Comparison of ENCODE assay signal across 15 cellular contexts in the genomic region with DNA sequence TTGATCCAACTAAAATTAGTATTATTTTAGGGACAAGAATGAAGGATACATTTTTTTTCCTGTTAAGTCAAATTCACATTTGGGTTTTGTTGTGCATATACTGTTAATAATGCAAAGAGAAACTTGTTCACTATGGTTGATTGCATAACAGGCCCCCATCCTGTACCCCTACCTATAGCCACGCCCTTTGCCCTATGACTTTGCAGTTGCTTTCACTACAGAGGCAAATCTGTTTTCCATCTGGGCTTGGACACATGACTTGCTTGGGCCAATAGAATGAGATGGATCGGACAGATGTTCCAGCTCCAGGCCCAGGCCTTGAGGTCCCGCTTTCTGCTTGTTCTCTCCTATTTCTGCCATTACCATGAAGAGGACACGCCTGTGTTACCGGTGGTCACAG.
"Had no signal": no experiment of that assay in that cellular context is flagged by ENCODE, and none has a peak within 500 bp of the region (broad histone marks: within the 10 kb centered on the region; RNA-seq: fewer than 3 reads in every experiment).

No MANE protein-coding gene starts in this region.

- H3K27me3 ChIP-seq: pancreas, suprapubic skin, thyroid gland had no signal

- H3K27ac ChIP-seq: foreskin keratinocyte, pancreas, suprapubic skin, thyroid gland had no signal

- H3K4me1 ChIP-seq: foreskin keratinocyte, pancreas, suprapubic skin, thyroid gland had no signal

- H3K4me3 ChIP-seq: lung, pancreas, suprapubic skin, thyroid gland had no signal

- FAIRE-seq: pancreas, urothelium cell line had no signal

- DNase-seq: dermis blood vessel endothelial cell; foreskin keratinocyte; left colon; left ventricle myocardium superior; naive B cell; occipital lobe; pancreas; right cardiac atrium; stimulated activated CD4-positive, alpha-beta T cell treated with anti-CD3 and anti-CD28 coated beads, Interleukin-4, amount 100 ng/mL, for 1 hour; stimulated activated CD8-positive, alpha-beta memory T cell treated with anti-CD3 and anti-CD28 coated beads, Interleukin-4, amount 100 ng/mL, for 48 hours; stimulated activated naive CD8-positive, alpha-beta T cell treated with anti-CD3 and anti-CD28 coated beads, Interleukin-15, Interleukin-2, amounts not matched to agents 100 U/mL and 50 U/mL, for 24 hours; thyroid gland had no signal

- H3K9me3 ChIP-seq: pancreas, suprapubic skin, thyroid gland had no signal

- H3K36me3 ChIP-seq: pancreas, suprapubic skin, thyroid gland had no signal
